In genomic region chr20:56362833-56363413, GRCh38 we compare ENCODE assay signal across 1 cellular context.
A peak's percentile ranks its signal among the peaks of the same experiment; 100 is the strongest.
TF ChIP-seq lines count a peak whose summit lies in the region.

No MANE protein-coding gene starts in this region.

TF ChIP-seq in K562, 482 proteins besides CTCF, POLR2A, EP300 and RAD21 (continued from another document and continues in another):
- TF ChIP-seq ZNF318 (IDR thresholded peaks at IDR 0.05; ENCODE audit: borderline replicate concordance in 1 of 2, low read depth in 1 of 2) (no peak), SP1 (CRISPR knock-in tag; IDR thresholded peaks at IDR 0.05) (peak; percentile 87), HNRNPH1 (optimal IDR thresholded peaks at IDR 0.05; ENCODE audit: low read depth, low read length) (no peak), PBX2 (CRISPR knock-in tag; IDR thresholded peaks at IDR 0.05; ENCODE audit: low read depth) (no peak), PBX2 (tag; conservative IDR thresholded peaks at IDR 0.05; ENCODE audit: low read depth) (peak; percentile 75), TRIM24 (IDR thresholded peaks at IDR 0.05) (peak; percentile 98), L3MBTL2 (IDR thresholded peaks at IDR 0.05) (peak; percentile 95), NR0B1 (IDR thresholded peaks at IDR 0.05; ENCODE audit: partially characterized antibody) (no peak), DPF2 (IDR thresholded peaks at IDR 0.05) (peak; percentile 95), ZNF655 (CRISPR knock-in tag; IDR thresholded peaks at IDR 0.05) (no peak), CHAMP1 (IDR thresholded peaks at IDR 0.05) (peak; percentile 86), HDAC6 (IDR thresholded peaks at IDR 0.05; ENCODE audit: low read depth, low read length) (no peak), ZFPM2 (CRISPR knock-in tag; IDR thresholded peaks at IDR 0.05) (no peak), VEZF1 (CRISPR knock-in tag; IDR thresholded peaks at IDR 0.05) (peak; percentile 96), BRF1 (IDR thresholded peaks at IDR 0.05; ENCODE audit: borderline replicate concordance, extremely low read depth, insufficient read length) (no peak), POLR2AphosphoS5 (IDR thresholded peaks at IDR 0.05; ENCODE audit: control insufficient read depth, insufficient read depth, low read depth, low read length) (peak; percentile 98), CBX2 (IDR thresholded peaks at IDR 0.05; ENCODE audit: insufficient read depth, low read length, poor library complexity, severe bottlenecking) (no peak), BCL6 (CRISPR knock-in tag; IDR thresholded peaks at IDR 0.05) (no peak), KDM5B (IDR thresholded peaks at IDR 0.05; ENCODE audit: insufficient replicate concordance, low read depth, low read length) (no peak), UBTF (IDR thresholded peaks at IDR 0.05; ENCODE audit: borderline replicate concordance in 1 of 2, low read depth in 2 of 2, low read length in 2 of 2) (0 out of 4 replicates have a peak, but pooled peaks of 1 of the 2 experiments have one; percentile 7), ARID1B (IDR thresholded peaks at IDR 0.05) (peak; percentile 99), ZNF512 (tag; IDR thresholded peaks at IDR 0.05) (no peak), LARP7 (IDR thresholded peaks at IDR 0.05) (no peak), CTBP1 (IDR thresholded peaks at IDR 0.05; ENCODE audit: borderline replicate concordance) (peak; percentile 95), COPS2 (conservative IDR thresholded peaks at IDR 0.05) (no peak), ZNF436 (CRISPR knock-in tag; IDR thresholded peaks at IDR 0.05) (no peak), ZNF324 (CRISPR knock-in tag; IDR thresholded peaks at IDR 0.05) (no peak), DEAF1 (CRISPR knock-in tag; IDR thresholded peaks at IDR 0.05) (no peak), NEUROD1 (IDR thresholded peaks at IDR 0.05; ENCODE audit: borderline replicate concordance, low read depth, low read length, partially characterized antibody) (peak; percentile 84), FOXA1 (IDR thresholded peaks at IDR 0.05; ENCODE audit: borderline replicate concordance) (no peak), MIER1 (IDR thresholded peaks at IDR 0.05; ENCODE audit: low read depth) (0 out of 2 replicates have a peak, but pooled peaks have one; percentile 25), ZEB2 (IDR thresholded peaks at IDR 0.05) (peak; percentile 88), ZNF174 (CRISPR knock-in tag; IDR thresholded peaks at IDR 0.05) (no peak), PRMT5 (CRISPR knock-in tag; IDR thresholded peaks at IDR 0.05) (no peak)
